In the genomic region with DNA sequence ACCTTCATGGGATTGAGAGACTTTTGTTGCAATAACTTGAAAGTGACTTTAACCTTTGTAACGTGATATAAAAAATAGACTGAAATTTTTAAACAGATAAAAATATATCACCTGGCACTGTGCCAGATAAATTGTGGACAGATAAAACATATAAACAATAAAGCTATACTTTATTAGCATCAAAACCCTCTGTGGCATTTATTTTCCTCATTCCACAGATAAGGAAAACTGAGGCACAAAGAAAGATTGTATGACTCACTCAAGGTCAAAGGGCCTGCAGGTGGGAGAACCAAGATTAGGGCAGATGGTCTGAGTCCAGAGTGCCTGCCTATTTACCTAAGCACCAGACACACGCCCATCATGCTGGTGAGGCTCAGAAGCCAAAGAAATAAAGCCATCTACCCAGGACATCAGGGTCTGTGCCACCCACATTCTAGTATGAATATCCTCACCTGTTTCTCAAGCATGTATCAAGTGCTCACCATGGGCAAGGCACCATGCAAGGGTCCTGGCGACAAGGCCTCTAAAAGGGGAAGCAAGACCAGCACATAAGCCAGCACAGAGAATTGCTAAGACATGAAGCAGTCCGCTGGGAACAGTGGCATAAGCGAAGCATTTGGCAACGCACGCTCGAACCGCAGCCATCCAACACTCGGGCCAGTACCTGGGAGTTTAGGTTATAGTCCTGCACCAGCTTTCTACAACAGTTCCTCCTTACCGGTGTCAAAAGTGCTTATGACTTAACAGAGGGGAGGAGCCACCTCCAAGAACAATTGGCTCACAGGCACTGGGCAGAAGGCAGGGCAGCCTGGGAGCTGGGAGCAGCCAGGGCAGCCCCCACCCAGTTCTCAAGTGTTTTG, we compare ENCODE assay signal across 1 cellular context.
TF ChIP-seq lines count a peak whose summit lies in the region.

No MANE protein-coding gene starts in this region.

TF ChIP-seq in HEK293, 187 proteins besides CTCF, POLR2A, EP300 and RAD21 (continued from another document and continues in another):
- TF ChIP-seq, protein P1, sequence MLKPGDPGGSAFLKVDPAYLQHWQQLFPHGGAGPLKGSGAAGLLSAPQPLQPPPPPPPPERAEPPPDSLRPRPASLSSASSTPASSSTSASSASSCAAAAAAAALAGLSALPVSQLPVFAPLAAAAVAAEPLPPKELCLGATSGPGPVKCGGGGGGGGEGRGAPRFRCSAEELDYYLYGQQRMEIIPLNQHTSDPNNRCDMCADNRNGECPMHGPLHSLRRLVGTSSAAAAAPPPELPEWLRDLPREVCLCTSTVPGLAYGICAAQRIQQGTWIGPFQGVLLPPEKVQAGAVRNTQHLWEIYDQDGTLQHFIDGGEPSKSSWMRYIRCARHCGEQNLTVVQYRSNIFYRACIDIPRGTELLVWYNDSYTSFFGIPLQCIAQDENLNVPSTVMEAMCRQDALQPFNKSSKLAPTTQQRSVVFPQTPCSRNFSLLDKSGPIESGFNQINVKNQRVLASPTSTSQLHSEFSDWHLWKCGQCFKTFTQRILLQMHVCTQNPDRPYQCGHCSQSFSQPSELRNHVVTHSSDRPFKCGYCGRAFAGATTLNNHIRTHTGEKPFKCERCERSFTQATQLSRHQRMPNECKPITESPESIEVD (tag by site-specific recombination; IDR thresholded peaks at IDR 0.05): peak; percentile 73; the same call in 1 of the 2 replicates
- TF ChIP-seq ZNF621 (tag by site-specific recombination; IDR thresholded peaks at IDR 0.05) (no peak), ZNF768 (tag by site-specific recombination; IDR thresholded peaks at IDR 0.05) (no peak), ZNF600 (tag by site-specific recombination; IDR thresholded peaks at IDR 0.05) (peak; percentile 48; the same call in 1 of the 2 replicates), KLF10 (tag by site-specific recombination; IDR thresholded peaks at IDR 0.05) (peak; percentile 83), ZNF138 (tag by site-specific recombination; IDR thresholded peaks at IDR 0.05; ENCODE audit: borderline replicate concordance) (no peak), ZNF37A (tag by site-specific recombination; IDR thresholded peaks at IDR 0.05) (peak; percentile 79), ZNF335 (tag by site-specific recombination; conservative IDR thresholded peaks at IDR 0.05) (peak; percentile 12; the same call in 1 of the 2 replicates), OSR2 (tag by site-specific recombination; IDR thresholded peaks at IDR 0.05) (no peak; the same call in 1 of the 2 replicates), ZNF184 (tag by site-specific recombination; IDR thresholded peaks at IDR 0.05) (peak; percentile 96), ZNF664 (tag by site-specific recombination; IDR thresholded peaks at IDR 0.05) (no peak), ZNF629 (tag by site-specific recombination; IDR thresholded peaks at IDR 0.05) (0 out of 2 replicates have a peak, but pooled peaks have one; percentile 10), ZIC2 (tag by site-specific recombination; IDR thresholded peaks at IDR 0.05) (no peak), KLF1 (tag by site-specific recombination; IDR thresholded peaks at IDR 0.05) (no peak), ZNF214 (tag by site-specific recombination; IDR thresholded peaks at IDR 0.05; ENCODE audit: borderline replicate concordance) (peak; percentile 65; the same call in 1 of the 2 replicates), ZNF146 (tag by site-specific recombination; IDR thresholded peaks at IDR 0.05) (no peak), ZNF660 (tag by site-specific recombination; IDR thresholded peaks at IDR 0.05) (peak; percentile 89; the same call in 1 of the 2 replicates), ZNF404 (tag by site-specific recombination; IDR thresholded peaks at IDR 0.05) (no peak), KLF7 (tag by site-specific recombination; IDR thresholded peaks at IDR 0.05; ENCODE audit: borderline replicate concordance) (no peak), EGR2 (tag by site-specific recombination; IDR thresholded peaks at IDR 0.05; ENCODE audit: low read depth) (peak; percentile 12; the same call in 1 of the 2 replicates), ZNF701 (tag by site-specific recombination; IDR thresholded peaks at IDR 0.05) (no peak), MEIS1 (CRISPR knock-in tag; IDR thresholded peaks at IDR 0.05; ENCODE audit: borderline replicate concordance) (no peak), YY2 (tag by site-specific recombination; IDR thresholded peaks at IDR 0.05) (no peak), ZNF221 (tag by site-specific recombination; IDR thresholded peaks at IDR 0.05; ENCODE audit: borderline replicate concordance) (peak; percentile 60; the same call in 1 of the 2 replicates), ZNF558 (tag by site-specific recombination; IDR thresholded peaks at IDR 0.05) (no peak), ZNF585B (tag by site-specific recombination; IDR thresholded peaks at IDR 0.05) (no peak), ZFP3 (tag by site-specific recombination; IDR thresholded peaks at IDR 0.05; ENCODE audit: low read depth) (no peak), ZNF341 (tag by site-specific recombination; IDR thresholded peaks at IDR 0.05; ENCODE audit: low read depth) (0 out of 2 replicates have a peak, but pooled peaks have one; percentile 18), SP2 (tag by site-specific recombination; IDR thresholded peaks at IDR 0.05) (peak; percentile 45), ZNF623 (tag by site-specific recombination; IDR thresholded peaks at IDR 0.05) (no peak)
- TF ChIP-seq, protein P2, sequence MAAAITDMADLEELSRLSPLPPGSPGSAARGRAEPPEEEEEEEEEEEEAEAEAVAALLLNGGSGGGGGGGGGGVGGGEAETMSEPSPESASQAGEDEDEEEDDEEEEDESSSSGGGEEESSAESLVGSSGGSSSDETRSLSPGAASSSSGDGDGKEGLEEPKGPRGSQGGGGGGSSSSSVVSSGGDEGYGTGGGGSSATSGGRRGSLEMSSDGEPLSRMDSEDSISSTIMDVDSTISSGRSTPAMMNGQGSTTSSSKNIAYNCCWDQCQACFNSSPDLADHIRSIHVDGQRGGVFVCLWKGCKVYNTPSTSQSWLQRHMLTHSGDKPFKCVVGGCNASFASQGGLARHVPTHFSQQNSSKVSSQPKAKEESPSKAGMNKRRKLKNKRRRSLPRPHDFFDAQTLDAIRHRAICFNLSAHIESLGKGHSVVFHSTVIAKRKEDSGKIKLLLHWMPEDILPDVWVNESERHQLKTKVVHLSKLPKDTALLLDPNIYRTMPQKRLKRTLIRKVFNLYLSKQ (tag by site-specific recombination; IDR thresholded peaks at IDR 0.05; ENCODE audit: borderline replicate concordance): no peak
- TF ChIP-seq, protein P3, sequence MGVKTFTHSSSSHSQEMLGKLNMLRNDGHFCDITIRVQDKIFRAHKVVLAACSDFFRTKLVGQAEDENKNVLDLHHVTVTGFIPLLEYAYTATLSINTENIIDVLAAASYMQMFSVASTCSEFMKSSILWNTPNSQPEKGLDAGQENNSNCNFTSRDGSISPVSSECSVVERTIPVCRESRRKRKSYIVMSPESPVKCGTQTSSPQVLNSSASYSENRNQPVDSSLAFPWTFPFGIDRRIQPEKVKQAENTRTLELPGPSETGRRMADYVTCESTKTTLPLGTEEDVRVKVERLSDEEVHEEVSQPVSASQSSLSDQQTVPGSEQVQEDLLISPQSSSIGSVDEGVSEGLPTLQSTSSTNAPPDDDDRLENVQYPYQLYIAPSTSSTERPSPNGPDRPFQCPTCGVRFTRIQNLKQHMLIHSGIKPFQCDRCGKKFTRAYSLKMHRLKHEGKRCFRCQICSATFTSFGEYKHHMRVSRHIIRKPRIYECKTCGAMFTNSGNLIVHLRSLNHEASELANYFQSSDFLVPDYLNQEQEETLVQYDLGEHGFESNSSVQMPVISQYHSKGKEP (tag by site-specific recombination; IDR thresholded peaks at IDR 0.05): peak; percentile 81
- TF ChIP-seq, protein P4, sequence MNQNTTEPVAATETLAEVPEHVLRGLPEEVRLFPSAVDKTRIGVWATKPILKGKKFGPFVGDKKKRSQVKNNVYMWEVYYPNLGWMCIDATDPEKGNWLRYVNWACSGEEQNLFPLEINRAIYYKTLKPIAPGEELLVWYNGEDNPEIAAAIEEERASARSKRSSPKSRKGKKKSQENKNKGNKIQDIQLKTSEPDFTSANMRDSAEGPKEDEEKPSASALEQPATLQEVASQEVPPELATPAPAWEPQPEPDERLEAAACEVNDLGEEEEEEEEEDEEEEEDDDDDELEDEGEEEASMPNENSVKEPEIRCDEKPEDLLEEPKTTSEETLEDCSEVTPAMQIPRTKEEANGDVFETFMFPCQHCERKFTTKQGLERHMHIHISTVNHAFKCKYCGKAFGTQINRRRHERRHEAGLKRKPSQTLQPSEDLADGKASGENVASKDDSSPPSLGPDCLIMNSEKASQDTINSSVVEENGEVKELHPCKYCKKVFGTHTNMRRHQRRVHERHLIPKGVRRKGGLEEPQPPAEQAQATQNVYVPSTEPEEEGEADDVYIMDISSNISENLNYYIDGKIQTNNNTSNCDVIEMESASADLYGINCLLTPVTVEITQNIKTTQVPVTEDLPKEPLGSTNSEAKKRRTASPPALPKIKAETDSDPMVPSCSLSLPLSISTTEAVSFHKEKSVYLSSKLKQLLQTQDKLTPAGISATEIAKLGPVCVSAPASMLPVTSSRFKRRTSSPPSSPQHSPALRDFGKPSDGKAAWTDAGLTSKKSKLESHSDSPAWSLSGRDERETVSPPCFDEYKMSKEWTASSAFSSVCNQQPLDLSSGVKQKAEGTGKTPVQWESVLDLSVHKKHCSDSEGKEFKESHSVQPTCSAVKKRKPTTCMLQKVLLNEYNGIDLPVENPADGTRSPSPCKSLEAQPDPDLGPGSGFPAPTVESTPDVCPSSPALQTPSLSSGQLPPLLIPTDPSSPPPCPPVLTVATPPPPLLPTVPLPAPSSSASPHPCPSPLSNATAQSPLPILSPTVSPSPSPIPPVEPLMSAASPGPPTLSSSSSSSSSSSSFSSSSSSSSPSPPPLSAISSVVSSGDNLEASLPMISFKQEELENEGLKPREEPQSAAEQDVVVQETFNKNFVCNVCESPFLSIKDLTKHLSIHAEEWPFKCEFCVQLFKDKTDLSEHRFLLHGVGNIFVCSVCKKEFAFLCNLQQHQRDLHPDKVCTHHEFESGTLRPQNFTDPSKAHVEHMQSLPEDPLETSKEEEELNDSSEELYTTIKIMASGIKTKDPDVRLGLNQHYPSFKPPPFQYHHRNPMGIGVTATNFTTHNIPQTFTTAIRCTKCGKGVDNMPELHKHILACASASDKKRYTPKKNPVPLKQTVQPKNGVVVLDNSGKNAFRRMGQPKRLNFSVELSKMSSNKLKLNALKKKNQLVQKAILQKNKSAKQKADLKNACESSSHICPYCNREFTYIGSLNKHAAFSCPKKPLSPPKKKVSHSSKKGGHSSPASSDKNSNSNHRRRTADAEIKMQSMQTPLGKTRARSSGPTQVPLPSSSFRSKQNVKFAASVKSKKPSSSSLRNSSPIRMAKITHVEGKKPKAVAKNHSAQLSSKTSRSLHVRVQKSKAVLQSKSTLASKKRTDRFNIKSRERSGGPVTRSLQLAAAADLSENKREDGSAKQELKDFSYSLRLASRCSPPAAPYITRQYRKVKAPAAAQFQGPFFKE (tag by site-specific recombination; IDR thresholded peaks at IDR 0.05; ENCODE audit: borderline replicate concordance): 0 out of 2 replicates have a peak, but pooled peaks have one; percentile 25
- TF ChIP-seq, protein P5, sequence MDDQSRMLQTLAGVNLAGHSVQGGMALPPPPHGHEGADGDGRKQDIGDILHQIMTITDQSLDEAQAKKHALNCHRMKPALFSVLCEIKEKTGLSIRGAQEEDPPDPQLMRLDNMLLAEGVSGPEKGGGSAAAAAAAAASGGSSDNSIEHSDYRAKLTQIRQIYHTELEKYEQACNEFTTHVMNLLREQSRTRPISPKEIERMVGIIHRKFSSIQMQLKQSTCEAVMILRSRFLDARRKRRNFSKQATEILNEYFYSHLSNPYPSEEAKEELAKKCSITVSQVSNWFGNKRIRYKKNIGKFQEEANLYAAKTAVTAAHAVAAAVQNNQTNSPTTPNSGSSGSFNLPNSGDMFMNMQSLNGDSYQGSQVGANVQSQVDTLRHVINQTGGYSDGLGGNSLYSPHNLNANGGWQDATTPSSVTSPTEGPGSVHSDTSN (CRISPR knock-in tag; IDR thresholded peaks at IDR 0.05): no peak
- TF ChIP-seq, protein P6, sequence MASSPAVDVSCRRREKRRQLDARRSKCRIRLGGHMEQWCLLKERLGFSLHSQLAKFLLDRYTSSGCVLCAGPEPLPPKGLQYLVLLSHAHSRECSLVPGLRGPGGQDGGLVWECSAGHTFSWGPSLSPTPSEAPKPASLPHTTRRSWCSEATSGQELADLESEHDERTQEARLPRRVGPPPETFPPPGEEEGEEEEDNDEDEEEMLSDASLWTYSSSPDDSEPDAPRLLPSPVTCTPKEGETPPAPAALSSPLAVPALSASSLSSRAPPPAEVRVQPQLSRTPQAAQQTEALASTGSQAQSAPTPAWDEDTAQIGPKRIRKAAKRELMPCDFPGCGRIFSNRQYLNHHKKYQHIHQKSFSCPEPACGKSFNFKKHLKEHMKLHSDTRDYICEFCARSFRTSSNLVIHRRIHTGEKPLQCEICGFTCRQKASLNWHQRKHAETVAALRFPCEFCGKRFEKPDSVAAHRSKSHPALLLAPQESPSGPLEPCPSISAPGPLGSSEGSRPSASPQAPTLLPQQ (tag by site-specific recombination; IDR thresholded peaks at IDR 0.05): 0 out of 2 replicates have a peak, but pooled peaks have one; percentile 12
- TF ChIP-seq, protein P7, sequence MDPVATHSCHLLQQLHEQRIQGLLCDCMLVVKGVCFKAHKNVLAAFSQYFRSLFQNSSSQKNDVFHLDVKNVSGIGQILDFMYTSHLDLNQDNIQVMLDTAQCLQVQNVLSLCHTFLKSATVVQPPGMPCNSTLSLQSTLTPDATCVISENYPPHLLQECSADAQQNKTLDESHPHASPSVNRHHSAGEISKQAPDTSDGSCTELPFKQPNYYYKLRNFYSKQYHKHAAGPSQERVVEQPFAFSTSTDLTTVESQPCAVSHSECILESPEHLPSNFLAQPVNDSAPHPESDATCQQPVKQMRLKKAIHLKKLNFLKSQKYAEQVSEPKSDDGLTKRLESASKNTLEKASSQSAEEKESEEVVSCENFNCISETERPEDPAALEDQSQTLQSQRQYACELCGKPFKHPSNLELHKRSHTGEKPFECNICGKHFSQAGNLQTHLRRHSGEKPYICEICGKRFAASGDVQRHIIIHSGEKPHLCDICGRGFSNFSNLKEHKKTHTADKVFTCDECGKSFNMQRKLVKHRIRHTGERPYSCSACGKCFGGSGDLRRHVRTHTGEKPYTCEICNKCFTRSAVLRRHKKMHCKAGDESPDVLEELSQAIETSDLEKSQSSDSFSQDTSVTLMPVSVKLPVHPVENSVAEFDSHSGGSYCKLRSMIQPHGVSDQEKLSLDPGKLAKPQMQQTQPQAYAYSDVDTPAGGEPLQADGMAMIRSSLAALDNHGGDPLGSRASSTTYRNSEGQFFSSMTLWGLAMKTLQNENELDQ (tag by site-specific recombination; IDR thresholded peaks at IDR 0.05; ENCODE audit: low read depth): no peak
- TF ChIP-seq, protein P8, sequence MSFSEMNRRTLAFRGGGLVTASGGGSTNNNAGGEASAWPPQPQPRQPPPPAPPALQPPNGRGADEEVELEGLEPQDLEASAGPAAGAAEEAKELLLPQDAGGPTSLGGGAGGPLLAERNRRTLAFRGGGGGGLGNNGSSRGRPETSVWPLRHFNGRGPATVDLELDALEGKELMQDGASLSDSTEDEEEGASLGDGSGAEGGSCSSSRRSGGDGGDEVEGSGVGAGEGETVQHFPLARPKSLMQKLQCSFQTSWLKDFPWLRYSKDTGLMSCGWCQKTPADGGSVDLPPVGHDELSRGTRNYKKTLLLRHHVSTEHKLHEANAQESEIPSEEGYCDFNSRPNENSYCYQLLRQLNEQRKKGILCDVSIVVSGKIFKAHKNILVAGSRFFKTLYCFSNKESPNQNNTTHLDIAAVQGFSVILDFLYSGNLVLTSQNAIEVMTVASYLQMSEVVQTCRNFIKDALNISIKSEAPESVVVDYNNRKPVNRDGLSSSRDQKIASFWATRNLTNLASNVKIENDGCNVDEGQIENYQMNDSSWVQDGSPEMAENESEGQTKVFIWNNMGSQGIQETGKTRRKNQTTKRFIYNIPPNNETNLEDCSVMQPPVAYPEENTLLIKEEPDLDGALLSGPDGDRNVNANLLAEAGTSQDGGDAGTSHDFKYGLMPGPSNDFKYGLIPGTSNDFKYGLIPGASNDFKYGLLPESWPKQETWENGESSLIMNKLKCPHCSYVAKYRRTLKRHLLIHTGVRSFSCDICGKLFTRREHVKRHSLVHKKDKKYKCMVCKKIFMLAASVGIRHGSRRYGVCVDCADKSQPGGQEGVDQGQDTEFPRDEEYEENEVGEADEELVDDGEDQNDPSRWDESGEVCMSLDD (tag by site-specific recombination; IDR thresholded peaks at IDR 0.05): no peak
